8 cellular contexts compared by ENCODE assay signal in genomic region chr1:15950302-15950701, GRCh38. TPM values are rescaled to one million over a fixed set of nuclear protein-coding genes. Genes with fewer than 3 reads are reported as not detected.
DNase-seq lines count a peak whose midpoint lies in the region; ATAC-seq and TF ChIP-seq lines count a peak whose summit lies in the region.

No MANE protein-coding gene starts in this region.

- H3K4me3 ChIP-seq in mesodermal cell (ENCODE audit: extremely low read depth, insufficient read depth, low read length, poor library complexity, severe bottlenecking): no peak overlapping the region

- peaks cover 59% of the 10 kb centered on the region for H3K4me1 ChIP-seq in mesodermal cell (ENCODE audit: control insufficient read depth, insufficient read depth, low read length, poor library complexity, severe bottlenecking)

- H3K27me3 Mint-ChIP-seq in activated naive CD4-positive, alpha-beta T cell treated with anti-CD3 and anti-CD28 coated beads, Interleukin-2, amount 50 U/mL, for 24 hours: no peaks in the 10 kb centered on the region
- H3K27me3 Mint-ChIP-seq in stimulated activated naive CD8-positive, alpha-beta T cell treated with anti-CD3 and anti-CD28 coated beads, Interleukin-15, amount 100 ng/mL, for 72 hours: no peaks in the 10 kb centered on the region

- H3K4me1 Mint-ChIP-seq in activated naive CD4-positive, alpha-beta T cell treated with anti-CD3 and anti-CD28 coated beads, Interleukin-2, amount 50 U/mL, for 24 hours: peaks cover 76% of the 10 kb centered on the region
- peaks cover 92% of the 10 kb centered on the region for H3K4me1 Mint-ChIP-seq in stimulated activated naive CD8-positive, alpha-beta T cell treated with anti-CD3 and anti-CD28 coated beads, Interleukin-15, amount 100 ng/mL, for 72 hours

- POLR2A ChIA-PET in RWPE1 (lab: Yijun Ruan, JAX; ENCODE audit: low non-redundant PET): no interaction called here

- DNase-seq in RWPE1 (ENCODE audit: low spot score) (no peak), RKO (ENCODE audit: low spot score) (no peak), NCI-H1105 treated with DMSO at 0.1 percent for 48 hours (lab: John Stamatoyannopoulos, UW) (no peak), NCI-H1417 treated with DMSO at 0.1 percent for 48 hours (lab: John Stamatoyannopoulos, UW) (no peak), NCI-H1436 treated with DMSO at 0.1 percent for 48 hours (lab: John Stamatoyannopoulos, UW) (no peak)
- peak; percentile 64 to 73 for DNase-seq in stimulated activated naive CD8-positive, alpha-beta T cell treated with anti-CD3 and anti-CD28 coated beads, Interleukin-15, amount 100 ng/mL, for 72 hours

- no peak for TF ChIP-seq CTCF in RWPE1 (conservative IDR thresholded peaks at IDR 0.05; ENCODE audit: low read depth)

- H3K27ac ChIP-seq in RWPE1: peak overlapping the region; percentile 100
- peak overlapping the region; percentile 90 for H3K27ac ChIP-seq in mesodermal cell (ENCODE audit: low read depth, low read length, severe bottlenecking)

- peak overlapping the region; percentile 86 for H3K4me3 Mint-ChIP-seq in activated naive CD4-positive, alpha-beta T cell treated with anti-CD3 and anti-CD28 coated beads, Interleukin-2, amount 50 U/mL, for 24 hours
- peak overlapping the region; percentile 74 to 82 for H3K4me3 Mint-ChIP-seq in stimulated activated naive CD8-positive, alpha-beta T cell treated with anti-CD3 and anti-CD28 coated beads, Interleukin-15, amount 100 ng/mL, for 72 hours

- peak overlapping the region; percentile 100 for H3K27ac Mint-ChIP-seq in activated naive CD4-positive, alpha-beta T cell treated with anti-CD3 and anti-CD28 coated beads, Interleukin-2, amount 50 U/mL, for 24 hours
- peak overlapping the region; percentile 94 to 97 for H3K27ac Mint-ChIP-seq in stimulated activated naive CD8-positive, alpha-beta T cell treated with anti-CD3 and anti-CD28 coated beads, Interleukin-15, amount 100 ng/mL, for 72 hours

- WGBS in mesodermal cell (ENCODE audit: insufficient coverage in 2 of 2), 2 experiments: 76 to 95% methylated on average over 2 to 3 of the region's 4 CpGs

- H3K9me3 Mint-ChIP-seq in activated naive CD4-positive, alpha-beta T cell treated with anti-CD3 and anti-CD28 coated beads, Interleukin-2, amount 50 U/mL, for 24 hours: no peaks in the 10 kb centered on the region
- no peaks in the 10 kb centered on the region for H3K9me3 Mint-ChIP-seq in stimulated activated naive CD8-positive, alpha-beta T cell treated with anti-CD3 and anti-CD28 coated beads, Interleukin-15, amount 100 ng/mL, for 72 hours

- H3K36me3 ChIP-seq in mesodermal cell (ENCODE audit: control insufficient read depth, insufficient read depth, low read length): peaks cover 43% of the 10 kb centered on the region

- peaks cover 12% of the 10 kb centered on the region for H3K36me3 Mint-ChIP-seq in activated naive CD4-positive, alpha-beta T cell treated with anti-CD3 and anti-CD28 coated beads, Interleukin-2, amount 50 U/mL, for 24 hours

- CTCF ChIA-PET in RWPE1 (lab: Yijun Ruan, JAX): interaction anchor here (0.7 kb wide), 1 partner anchor 38 kb away, joined by 4 read pairs; no protein-coding TSS in a partner anchor

- no peaks in the 10 kb centered on the region for H3K9me3 ChIP-seq in mesodermal cell (ENCODE audit: control insufficient read depth, low read length)

- peak; percentile 67 for ATAC-seq in stimulated activated naive CD8-positive, alpha-beta T cell treated with anti-CD3 and anti-CD28 coated beads, Interleukin-15, amount 100 ng/mL, for 72 hours

RNA-seq across cellular contexts. Expression of gene ZBTB17, which starts 25.6 kb away (rescaled TPM):
- 27.9 TPM for polyA plus RNA-seq in mesodermal cell (2013, experiment 1 of 2)
- polyA plus RNA-seq in mesodermal cell (2013, experiment 2 of 2): 21.7 TPM

RNA-seq across cellular contexts. Expression of gene SRARP, which starts 53.7 kb away (rescaled TPM):
- 0.44 TPM for polyA plus RNA-seq in mesodermal cell (2013, experiment 1 of 2)
- polyA plus RNA-seq in mesodermal cell (2013, experiment 2 of 2): 0.61 TPM

Comparison
In these comparisons a context has a peak if more than half of its experiments do, and no peak if none do; other contexts are left out.
1. DNase-seq: peak in stimulated activated naive CD8-positive, alpha-beta T cell treated with anti-CD3 and anti-CD28 coated beads, Interleukin-15, amount 100 ng/mL, for 72 hours (2 of 2); none in RWPE1 (single experiment), RKO (single experiment), NCI-H1105 treated with DMSO at 0.1 percent for 48 hours (single experiment), NCI-H1417 treated with DMSO at 0.1 percent for 48 hours (single experiment) and NCI-H1436 treated with DMSO at 0.1 percent for 48 hours (single experiment).